Comparison of ENCODE assay signal across 8 cellular contexts in the genomic region with DNA sequence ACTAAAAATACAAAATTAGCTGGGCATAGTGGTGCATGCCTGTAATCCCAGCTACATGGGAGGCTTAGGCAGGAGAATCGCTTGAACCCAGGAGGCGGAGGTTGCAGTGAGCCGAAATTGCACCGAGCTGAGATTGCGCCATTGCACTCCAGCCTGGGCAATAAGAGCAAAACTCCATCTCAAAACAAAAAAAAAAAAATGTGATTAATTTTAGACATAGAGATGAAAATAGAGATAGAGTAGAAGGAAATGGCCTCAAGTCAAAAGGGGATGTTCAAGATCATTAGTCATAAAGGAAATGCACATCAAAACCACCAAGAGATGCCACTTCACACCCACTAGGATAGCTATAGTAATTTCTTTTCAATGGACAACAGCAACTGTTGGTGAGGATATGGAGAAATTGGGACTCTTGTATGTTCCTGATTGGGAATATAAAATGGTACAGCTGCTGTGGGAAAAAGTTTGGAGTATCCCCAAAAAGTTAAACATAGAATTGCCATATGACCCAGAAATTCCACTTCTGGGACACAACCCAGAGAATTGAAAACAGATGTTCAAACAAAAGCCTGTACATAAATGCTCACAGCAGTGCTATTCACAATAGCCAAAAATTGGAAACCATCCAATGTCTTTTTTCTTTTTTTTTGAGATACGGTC. TPM values are rescaled to one million over a fixed set of nuclear protein-coding genes. Genes with fewer than 3 reads are reported as not detected.
DNase-seq lines count a peak whose midpoint lies in the region; ATAC-seq and TF ChIP-seq lines count a peak whose summit lies in the region.

No MANE protein-coding gene starts in this region.

- no peak overlapping the region for H3K4me3 Mint-ChIP-seq in activated naive CD8-positive, alpha-beta T cell
- H3K4me3 Mint-ChIP-seq in activated naive CD8-positive, alpha-beta T cell treated with anti-CD3 and anti-CD28 coated beads for 36 hours, result no peak overlapping the region

- H3K27ac ChIP-seq in RWPE2 (ENCODE audit: poor library complexity, severe bottlenecking) (peak overlapping the region; percentile 39), tibial artery (peak overlapping the region; percentile 42 to 85)

- H3K36me3 Mint-ChIP-seq in activated naive CD8-positive, alpha-beta T cell, result peaks cover 8% of the 10 kb centered on the region
- peaks cover 5% of the 10 kb centered on the region for H3K36me3 Mint-ChIP-seq in activated naive CD8-positive, alpha-beta T cell treated with anti-CD3 and anti-CD28 coated beads for 36 hours

- peaks cover 17% of the 10 kb centered on the region for H3K4me1 ChIP-seq in RWPE2 (ENCODE audit: insufficient read depth, poor library complexity, severe bottlenecking)
- H3K4me1 ChIP-seq in tibial artery, result peaks cover 0 to 66% (median 40%) of the 10 kb centered on the region in 4 donors

- peaks cover 35% of the 10 kb centered on the region for H3K36me3 ChIP-seq in RWPE2 (ENCODE audit: low read depth)
- H3K36me3 ChIP-seq in tibial artery, result no peaks in the 10 kb centered on the region

- TF ChIP-seq CTCF in RWPE2 (IDR thresholded peaks at IDR 0.05; ENCODE audit: poor library complexity, severe bottlenecking), result no peak
- no peak for TF ChIP-seq CTCF in tibial artery (IDR thresholded peaks at IDR 0.05)

- H3K27me3 Mint-ChIP-seq in activated naive CD8-positive, alpha-beta T cell, result no peaks in the 10 kb centered on the region
- no peaks in the 10 kb centered on the region for H3K27me3 Mint-ChIP-seq in activated naive CD8-positive, alpha-beta T cell treated with anti-CD3 and anti-CD28 coated beads for 36 hours

- no peak for DNase-seq in activated naive CD8-positive, alpha-beta T cell treated with anti-CD3 and anti-CD28 coated beads for 36 hours
- DNase-seq in RWPE2 (ENCODE audit: low spot score), result no peak
- peak; percentile 79 for DNase-seq in globus pallidus (ENCODE audit: low spot score)
- DNase-seq in tibial artery, result peak in 1 of 2 donors; percentile 64
- DNase-seq in mesenteric fat pad (ENCODE audit: low spot score), result no peak
- no peak for DNase-seq in cerebellar cortex (ENCODE audit: low spot score)

- peaks cover 19% of the 10 kb centered on the region for H3K4me1 Mint-ChIP-seq in activated naive CD8-positive, alpha-beta T cell (ENCODE audit: low read depth)
- H3K4me1 Mint-ChIP-seq in activated naive CD8-positive, alpha-beta T cell treated with anti-CD3 and anti-CD28 coated beads for 36 hours, result peaks cover 13% of the 10 kb centered on the region

- no peaks in the 10 kb centered on the region for H3K9me3 Mint-ChIP-seq in activated naive CD8-positive, alpha-beta T cell (ENCODE audit: low read depth)
- no peaks in the 10 kb centered on the region for H3K9me3 Mint-ChIP-seq in activated naive CD8-positive, alpha-beta T cell treated with anti-CD3 and anti-CD28 coated beads for 36 hours

- H3K4me3 ChIP-seq in RWPE2 (ENCODE audit: severe bottlenecking) (no peak overlapping the region), tibial artery (no peak overlapping the region)

- no peaks in the 10 kb centered on the region for H3K9me3 ChIP-seq in RWPE2 (ENCODE audit: severe bottlenecking)
- H3K9me3 ChIP-seq in tibial artery, result no peaks in the 10 kb centered on the region

- peak overlapping the region; percentile 58 for H3K27ac Mint-ChIP-seq in activated naive CD8-positive, alpha-beta T cell
- no peak overlapping the region for H3K27ac Mint-ChIP-seq in activated naive CD8-positive, alpha-beta T cell treated with anti-CD3 and anti-CD28 coated beads for 36 hours

- H3K27me3 ChIP-seq in RWPE2 (ENCODE audit: insufficient read depth, poor library complexity, severe bottlenecking), result no peaks in the 10 kb centered on the region
- no peaks in the 10 kb centered on the region for H3K27me3 ChIP-seq in tibial artery

- peak; percentile 88 for ATAC-seq in RWPE2 (ENCODE audit: low read depth)
- no peak for ATAC-seq in GM21367 (IDR thresholded peaks at IDR 0.05; ENCODE audit: unreplicated experiment)

- intact Hi-C loops in tibial artery (cut with DNase I; ENCODE audit: low total_unique reads), result no loop called here

RNA-seq across cellular contexts. Expression of gene ABHD2, which starts 55.4 kb away (rescaled TPM):
- total RNA-seq in activated naive CD8-positive, alpha-beta T cell treated with anti-CD3 and anti-CD28 coated beads for 36 hours, result 10 to 100 TPM; 47.6 to 49.2 TPM
- 101 TPM for total RNA-seq in mesenteric fat pad
